ENCODE assay signal across 9 cellular contexts in the genomic region with DNA sequence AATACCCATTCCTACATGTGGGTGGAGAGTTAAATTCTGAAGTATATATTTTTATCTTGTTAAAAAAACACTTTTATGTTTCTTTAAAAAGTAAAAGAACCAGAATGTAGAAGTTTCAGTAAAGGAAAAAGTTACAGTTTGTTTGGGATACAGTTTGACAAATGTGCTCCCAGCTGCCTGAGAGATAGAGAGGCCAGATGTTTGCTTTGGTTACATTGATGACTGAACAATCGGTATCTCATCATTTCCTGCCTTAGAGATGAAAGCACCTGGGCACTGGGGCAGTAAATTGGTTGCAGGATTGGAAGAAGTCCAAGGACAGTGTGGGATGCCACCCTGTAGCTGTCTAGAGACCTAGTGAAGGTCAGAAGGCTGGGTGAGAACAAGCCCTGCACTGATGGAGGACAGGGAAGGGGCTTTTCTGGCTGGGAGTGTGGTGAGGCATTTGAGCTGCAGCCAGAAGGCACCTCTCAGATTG. TPM values are rescaled to one million over a fixed set of nuclear protein-coding genes. Genes with fewer than 3 reads are reported as not detected.
A peak's percentile ranks its signal among the peaks of the same experiment; 100 is the strongest.
DNase-seq lines count a peak whose midpoint lies in the region; ATAC-seq and TF ChIP-seq lines count a peak whose summit lies in the region.
"Had no signal": no experiment of that assay in that cellular context is flagged by ENCODE, and none has a peak within 500 bp of the region (broad histone marks: within the 10 kb centered on the region; RNA-seq: fewer than 3 reads in every experiment).

No MANE protein-coding gene starts in this region.

- intact Hi-C loops in CD4-positive, alpha-beta memory T cell (cut with micrococcal nuclease), result loop anchor here (5.0 kb wide), 1 partner anchor 33 kb away; no protein-coding TSS in a partner anchor

- peaks cover 74% of the 10 kb centered on the region for H3K4me1 ChIP-seq in CD4-positive, alpha-beta memory T cell (ENCODE audit: insufficient read depth, low read length)
- peaks cover 70% of the 10 kb centered on the region for H3K4me1 ChIP-seq in mesodermal cell (ENCODE audit: control insufficient read depth, insufficient read depth, low read length, poor library complexity, severe bottlenecking)

- no peaks in the 10 kb centered on the region for H3K9me3 Mint-ChIP-seq in CD4-positive, alpha-beta memory T cell
- H3K9me3 Mint-ChIP-seq in activated T-cell treated with anti-CD3 and anti-CD28 coated beads, Interleukin-2, amount 50 U/mL, for 72 hours, result no peaks in the 10 kb centered on the region

- H3K27me3 Mint-ChIP-seq in CD4-positive, alpha-beta memory T cell, result no peaks in the 10 kb centered on the region
- no peaks in the 10 kb centered on the region for H3K27me3 Mint-ChIP-seq in activated T-cell treated with anti-CD3 and anti-CD28 coated beads, Interleukin-2, amount 50 U/mL, for 72 hours (ENCODE audit: low read depth)

- H3K4me3 Mint-ChIP-seq in CD4-positive, alpha-beta memory T cell, result peak overlapping the region in 7 of 8 donors; percentile 52 to 87 (median 75)
- peak overlapping the region; percentile 67 to 78 for H3K4me3 Mint-ChIP-seq in activated T-cell treated with anti-CD3 and anti-CD28 coated beads, Interleukin-2, amount 50 U/mL, for 72 hours

- POLR2A ChIA-PET in CD4-positive, alpha-beta memory T cell (lab: Charles Lee; ENCODE audit: partially characterized antibody), result interaction anchor here (1.0 to 2.6 kb wide), 12 partner anchors 10 to 179 kb away, joined by 3 to 21 read pairs (median 8); a partner anchor contains a TSS

- no peak for TF ChIP-seq CTCF in HL-60 (IDR thresholded peaks at IDR 0.05; ENCODE audit: insufficient read depth, low read length)

- no peaks in the 10 kb centered on the region for H3K9me3 ChIP-seq in CD4-positive, alpha-beta memory T cell (ENCODE audit: control insufficient read depth in 1 of 2, low read length in 2 of 2)
- H3K9me3 ChIP-seq in mesodermal cell (ENCODE audit: control insufficient read depth, low read length), result peaks cover 3% of the 10 kb centered on the region

- H3K36me3 Mint-ChIP-seq in CD4-positive, alpha-beta memory T cell, result peaks cover 23 to 40% of the 10 kb centered on the region in 2 donors
- peaks cover 17 to 32% of the 10 kb centered on the region in 2 donors for H3K36me3 Mint-ChIP-seq in activated T-cell treated with anti-CD3 and anti-CD28 coated beads, Interleukin-2, amount 50 U/mL, for 72 hours (ENCODE audit: insufficient read depth in 2 of 2)

- H3K27ac ChIP-seq in CD4-positive, alpha-beta memory T cell (ENCODE audit: low read depth, low read length), result peak overlapping the region; percentile 11
- peak overlapping the region; percentile 15; the same call in 1 of the 2 replicates for H3K27ac ChIP-seq in HL-60 (replicated peaks)
- H3K27ac ChIP-seq in mesodermal cell (ENCODE audit: low read depth, low read length, severe bottlenecking), result peak overlapping the region; percentile 45

- H3K36me3 ChIP-seq in CD4-positive, alpha-beta memory T cell (ENCODE audit: insufficient read depth, low read length), result peaks cover 25% of the 10 kb centered on the region
- peaks cover 78% of the 10 kb centered on the region for H3K36me3 ChIP-seq in mesodermal cell (ENCODE audit: control insufficient read depth, insufficient read depth, low read length)

- peak overlapping the region; percentile 77 to 97 (median 93) for H3K27ac Mint-ChIP-seq in CD4-positive, alpha-beta memory T cell
- peak overlapping the region; percentile 51 for H3K27ac Mint-ChIP-seq in activated T-cell treated with anti-CD3 and anti-CD28 coated beads, Interleukin-2, amount 50 U/mL, for 72 hours

- no peak overlapping the region for H3K4me3 ChIP-seq in CD4-positive, alpha-beta memory T cell (ENCODE audit: low read length in 2 of 2)
- H3K4me3 ChIP-seq in HL-60 (replicated peaks; ENCODE audit: insufficient read depth, low read length), result no peak overlapping the region
- H3K4me3 ChIP-seq in mesodermal cell (ENCODE audit: extremely low read depth, insufficient read depth, low read length, poor library complexity, severe bottlenecking), result no peak overlapping the region

- CTCF ChIA-PET in CD4-positive, alpha-beta memory T cell (lab: Charles Lee; ENCODE audit: partially characterized antibody), result interaction anchor here (0.8 to 3.5 kb wide), 6 partner anchors 16 to 45 kb away, joined by 3 to 12 read pairs (median 4); no protein-coding TSS in a partner anchor

- peaks cover 46 to 78% (median 58%) of the 10 kb centered on the region in 4 donors for H3K4me1 Mint-ChIP-seq in CD4-positive, alpha-beta memory T cell
- H3K4me1 Mint-ChIP-seq in activated T-cell treated with anti-CD3 and anti-CD28 coated beads, Interleukin-2, amount 50 U/mL, for 72 hours (ENCODE audit: low read depth), result peaks cover 75% of the 10 kb centered on the region

- peak; percentile 33 to 68 (median 42) for DNase-seq in CD4-positive, alpha-beta memory T cell
- DNase-seq in HL-60 (ENCODE audit: low read depth in 1 of 2, low spot score in 1 of 2), result no peak
- peak; percentile 38 to 43 for DNase-seq in activated T-cell treated with anti-CD3 and anti-CD28 coated beads, Interleukin-2, amount 50 U/mL, for 72 hours
- DNase-seq in C1 segment of cervical spinal cord (lab: John Stamatoyannopoulos, UW), result no peak
- DNase-seq: NK-92 treated with Interleukin-12 subunit alpha and Interleukin-12 subunit beta, amount 100 ng/mL, for 24 hours had no signal

- WGBS in mesodermal cell (ENCODE audit: insufficient coverage in 2 of 2), 2 experiments, result 85 to 90% methylated on average over 1 of the region's 1 CpG

- no peaks in the 10 kb centered on the region for H3K27me3 ChIP-seq in CD4-positive, alpha-beta memory T cell (ENCODE audit: insufficient read depth, low read length)
- no peaks in the 10 kb centered on the region for H3K27me3 ChIP-seq in HL-60 (ENCODE audit: insufficient read depth, poor library complexity, severe bottlenecking)

- peak; percentile 73 for ATAC-seq in activated T-cell treated with anti-CD3 and anti-CD28 coated beads, Interleukin-2, amount 50 U/mL, for 72 hours (replicated peaks in 1 of 2)
- ATAC-seq in HG02852 (IDR thresholded peaks at IDR 0.05; ENCODE audit: unreplicated experiment) (no peak), GM21526 (IDR thresholded peaks at IDR 0.05; ENCODE audit: low FRiP score, unreplicated experiment) (no peak), GM19395 (IDR thresholded peaks at IDR 0.05; ENCODE audit: unreplicated experiment) (no peak)

RNA-seq across cellular contexts. Expression of a gene that starts 16.6 kb away (rescaled TPM):
- total RNA-seq in CD4-positive, alpha-beta memory T cell, result 100 to 1,000 TPM; 225 to 237 TPM
- polyA plus RNA-seq in CD4-positive, alpha-beta memory T cell, result 10 to 100 TPM; 15.6 to 86.8 TPM
- total RNA-seq in activated T-cell treated with anti-CD3 and anti-CD28 coated beads, Interleukin-2, amount 50 U/mL, for 72 hours, result 100 to 1,000 TPM; 106 to 113 TPM
- polyA plus RNA-seq in mesodermal cell (2013, experiment 1 of 2), result 83.8 TPM
- 71.0 TPM for polyA plus RNA-seq in mesodermal cell (2013, experiment 2 of 2)

RNA-seq across cellular contexts. Expression of a gene that starts 28.4 kb away (rescaled TPM):
- total RNA-seq in CD4-positive, alpha-beta memory T cell, result 10 to 100 TPM; 60.2 to 63.1 TPM
- 10 to 100 TPM; 19.4 to 23.9 TPM for polyA plus RNA-seq in CD4-positive, alpha-beta memory T cell
- 10 to 100 TPM; 21.4 to 26.5 TPM for total RNA-seq in activated T-cell treated with anti-CD3 and anti-CD28 coated beads, Interleukin-2, amount 50 U/mL, for 72 hours
- polyA plus RNA-seq in mesodermal cell (2013, experiment 1 of 2), result 17.7 TPM
- 17.0 TPM for polyA plus RNA-seq in mesodermal cell (2013, experiment 2 of 2)

Comparison
In these comparisons a context has a peak if more than half of its experiments do, and no peak if none do; other contexts are left out.
1. DNase-seq: peak in CD4-positive, alpha-beta memory T cell (5 of 5) and activated T-cell treated with anti-CD3 and anti-CD28 coated beads, Interleukin-2, amount 50 U/mL, for 72 hours (2 of 2); none in HL-60 (0 of 2) and C1 segment of cervical spinal cord (0 of 14).
2. ATAC-seq: peak in activated T-cell treated with anti-CD3 and anti-CD28 coated beads, Interleukin-2, amount 50 U/mL, for 72 hours (2 of 2); none in HG02852 (single experiment), GM21526 (single experiment) and GM19395 (single experiment).
3. Peak in every context shown above with its lines, with median percentiles within 50 percentile points of each other: H3K27ac ChIP-seq.